ENCODE assay signal across 1 cellular context in genomic region chr19:46481947-46482346, GRCh38.
TF ChIP-seq lines count a peak whose summit lies in the region.

No MANE protein-coding gene starts in this region.

TF ChIP-seq in IMR-90, 13 proteins besides CTCF, POLR2A, EP300 and RAD21 (continued from another document):
- TF ChIP-seq ELK1 (IDR thresholded peaks at IDR 0.05; ENCODE audit: borderline replicate concordance, low read depth, low read length) (no peak), USF2 (IDR thresholded peaks at IDR 0.05; ENCODE audit: low read depth, low read length) (no peak), CEBPB (IDR thresholded peaks at IDR 0.05; ENCODE audit: low read depth, low read length) (no peak)
